ENCODE assay signal across 25 cellular contexts in the genomic region with DNA sequence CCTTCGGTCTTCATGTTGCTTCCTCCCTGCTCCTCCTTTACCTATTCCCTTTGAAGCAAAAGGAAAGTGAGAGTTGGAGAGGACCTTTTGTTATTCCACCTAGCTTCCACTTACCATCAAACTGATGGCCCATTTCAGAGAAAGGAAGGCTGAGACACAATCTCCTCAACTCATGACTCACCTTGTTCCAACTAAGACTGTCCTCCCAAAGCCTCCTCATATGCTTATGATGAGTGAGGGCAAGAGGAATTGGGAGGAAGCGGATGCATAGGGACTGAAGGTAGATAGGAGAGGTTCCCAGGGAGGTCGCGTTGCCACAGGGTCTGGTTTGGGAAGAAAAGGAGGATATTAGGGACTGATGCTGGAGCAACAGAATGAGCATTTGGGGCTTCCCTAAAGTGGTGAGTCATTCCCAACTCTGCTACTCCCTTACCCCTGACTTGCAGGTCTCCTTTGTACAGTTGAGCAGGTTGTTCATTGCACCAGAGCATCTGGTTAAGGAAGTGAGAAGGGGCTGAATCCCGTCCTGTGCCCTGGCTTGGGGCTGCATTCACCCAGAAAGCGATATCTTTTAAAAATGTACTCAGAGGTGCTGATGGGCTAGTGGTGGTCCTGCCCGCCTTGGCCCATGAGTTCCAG. TPM values are rescaled to one million over a fixed set of nuclear protein-coding genes. Genes with fewer than 3 reads are reported as not detected.
DNase-seq lines count a peak whose midpoint lies in the region; ATAC-seq and TF ChIP-seq lines count a peak whose summit lies in the region.
"Had no signal": no experiment of that assay in that cellular context is flagged by ENCODE, and none has a peak within 500 bp of the region (broad histone marks: within the 10 kb centered on the region; RNA-seq: fewer than 3 reads in every experiment).

No MANE protein-coding gene starts in this region.

- TF ChIP-seq CTCF in OCI-LY3 (IDR thresholded peaks at IDR 0.05; ENCODE audit: low read depth, low read length) = no peak

- H3K4me1 ChIP-seq in OCI-LY3 (ENCODE audit: low read length) = peaks cover 15% of the 10 kb centered on the region
- H3K4me1 ChIP-seq: adrenal gland, BE2C had no signal

- no peak overlapping the region for H3K27ac Mint-ChIP-seq in activated T-cell treated with anti-CD3 and anti-CD28 coated beads, Interleukin-2, amount 50 U/mL, for 72 hours
- H3K27ac Mint-ChIP-seq in effector memory CD8-positive, alpha-beta T cell = peak overlapping the region; percentile 11 to 21
- no peak overlapping the region for H3K27ac Mint-ChIP-seq in stimulated activated naive B cell treated with anti-CD40 and anti-IgM and Interleukin-4, amounts not matched to agents 10 μg/mL and 1 μg/mL and 100 μg/mL, for 72 hours
- H3K27ac Mint-ChIP-seq: activated CD8-positive, alpha-beta memory T cell treated with anti-CD3 and anti-CD28 coated beads, Interleukin-2, amount 10 ng/mL, durations not matched to agents 7 days and 5 days had no signal

- H3K36me3 ChIP-seq in OCI-LY3 (replicated peaks; ENCODE audit: low read depth, low read length) (no peaks in the 10 kb centered on the region), MG63 (no peaks in the 10 kb centered on the region)
- H3K36me3 ChIP-seq: adrenal gland, BE2C, brain microvascular endothelial cell, heart left ventricle, spleen had no signal

- H3K27ac ChIP-seq in OCI-LY3 (ENCODE audit: low read length) = no peak overlapping the region
- H3K27ac ChIP-seq: adrenal gland, brain microvascular endothelial cell, GM23248, heart left ventricle, spleen had no signal

- no peaks in the 10 kb centered on the region for H4K20me1 ChIP-seq in OCI-LY3 (ENCODE audit: insufficient read depth, low read length)

- H3K9ac ChIP-seq in OCI-LY3 (ENCODE audit: low read length) = no peak overlapping the region
- H3K9ac ChIP-seq: GM23248 had no signal

- no peak overlapping the region for H3K4me3 Mint-ChIP-seq in activated T-cell treated with anti-CD3 and anti-CD28 coated beads, Interleukin-2, amount 50 U/mL, for 72 hours
- no peak overlapping the region for H3K4me3 Mint-ChIP-seq in activated T-cell treated with anti-CD3 and anti-CD28 coated beads, Interleukin-2, amount 50 U/mL, for 4 hours
- no peak overlapping the region for H3K4me3 Mint-ChIP-seq in effector memory CD8-positive, alpha-beta T cell
- no peak overlapping the region for H3K4me3 Mint-ChIP-seq in stimulated activated naive B cell treated with anti-CD40 and anti-IgM and Interleukin-4, amounts not matched to agents 10 μg/mL and 1 μg/mL and 100 μg/mL, for 72 hours
- H3K4me3 Mint-ChIP-seq: activated CD8-positive, alpha-beta memory T cell treated with anti-CD3 and anti-CD28 coated beads, Interleukin-2, amount 10 ng/mL, durations not matched to agents 7 days and 5 days; naive thymus-derived CD8-positive, alpha-beta T cell had no signal

- no peak overlapping the region for H3K4me3 ChIP-seq in OCI-LY3 (ENCODE audit: low read length)
- no peak overlapping the region for H3K4me3 ChIP-seq in MG63
- H3K4me3 ChIP-seq: adrenal gland, GM23248, heart left ventricle, spleen had no signal

- H3K4me2 ChIP-seq in OCI-LY3 (ENCODE audit: low read length) = peak overlapping the region; percentile 1; the same call in 1 of the 2 replicates

- H3K9me3 ChIP-seq in OCI-LY3 (ENCODE audit: insufficient read depth, low read length) (no peaks in the 10 kb centered on the region), MG63 (no peaks in the 10 kb centered on the region)
- H3K9me3 ChIP-seq: adrenal gland, BE2C, heart left ventricle, spleen had no signal

- peak; percentile 31 to 35 for ATAC-seq in activated T-cell treated with anti-CD3 and anti-CD28 coated beads, Interleukin-2, amount 50 U/mL, for 72 hours (replicated peaks in 1 of 2)
- ATAC-seq in activated T-cell treated with anti-CD3 and anti-CD28 coated beads, Interleukin-2, amount 50 U/mL, for 4 hours = no peak
- no peak for ATAC-seq in effector memory CD8-positive, alpha-beta T cell (replicated peaks)
- peak; percentile 70 to 86 for ATAC-seq in stimulated activated naive B cell treated with anti-CD40 and anti-IgM and Interleukin-4, amounts not matched to agents 10 μg/mL and 1 μg/mL and 100 μg/mL, for 72 hours (replicated peaks)
- ATAC-seq in GM21367 (IDR thresholded peaks at IDR 0.05; ENCODE audit: unreplicated experiment) (no peak), left colon (no peak)
- ATAC-seq: heart left ventricle; left lobe of liver; naive thymus-derived CD8-positive, alpha-beta T cell; Right ventricle myocardium inferior had no signal

- intact Hi-C loops in left colon (cut with DNase I, micrococcal nuclease) = no loop called here

- peaks cover 28% of the 10 kb centered on the region for H3K27me3 ChIP-seq in OCI-LY3 (ENCODE audit: low read depth, low read length)
- H3K27me3 ChIP-seq in MG63 = no peaks in the 10 kb centered on the region
- H3K27me3 ChIP-seq: adrenal gland, BE2C, spleen had no signal

- no peak for DNase-seq in activated T-cell treated with anti-CD3 and anti-CD28 coated beads, Interleukin-2, amount 50 U/mL, for 72 hours
- DNase-seq in activated T-cell treated with anti-CD3 and anti-CD28 coated beads, Interleukin-2, amount 50 U/mL, for 4 hours = no peak
- no peak for DNase-seq in effector memory CD8-positive, alpha-beta T cell
- DNase-seq in stimulated activated naive B cell treated with anti-CD40 and anti-IgM and Interleukin-4, amounts not matched to agents 10 μg/mL and 1 μg/mL and 100 μg/mL, for 72 hours = no peak
- no peak for DNase-seq in MG63
- DNase-seq in left colon = no peak
- DNase-seq: activated CD8-positive, alpha-beta memory T cell treated with anti-CD3 and anti-CD28 coated beads, Interleukin-2, amount 10 ng/mL, durations not matched to agents 7 days and 5 days; adrenal gland; BE2C; brain microvascular endothelial cell; cortex of kidney; GM23248; heart left ventricle; naive thymus-derived CD8-positive, alpha-beta T cell; NCI-H146; NCI-H2171; NCI-H526 treated with DMSO at 0.1 percent for 48 hours; retina; spleen; stimulated activated CD4-positive, alpha-beta T cell treated with anti-CD3 and anti-CD28 coated beads, Interleukin-4, amount 100 ng/mL, for 1 hour had no signal

- H3K79me2 ChIP-seq in OCI-LY3 (ENCODE audit: low read length) = no peaks in the 10 kb centered on the region

- H3K4me1 Mint-ChIP-seq in activated T-cell treated with anti-CD3 and anti-CD28 coated beads, Interleukin-2, amount 50 U/mL, for 72 hours (ENCODE audit: low read depth) = peaks cover 21% of the 10 kb centered on the region
- peaks cover 10% of the 10 kb centered on the region for H3K4me1 Mint-ChIP-seq in activated T-cell treated with anti-CD3 and anti-CD28 coated beads, Interleukin-2, amount 50 U/mL, for 4 hours (ENCODE audit: low read depth)
- peaks cover 7 to 31% of the 10 kb centered on the region in 2 donors for H3K4me1 Mint-ChIP-seq in effector memory CD8-positive, alpha-beta T cell (ENCODE audit: low read depth in 2 of 2)
- H3K4me1 Mint-ChIP-seq in stimulated activated naive B cell treated with anti-CD40 and anti-IgM and Interleukin-4, amounts not matched to agents 10 μg/mL and 1 μg/mL and 100 μg/mL, for 72 hours = peaks cover 13 to 22% of the 10 kb centered on the region in 2 donors

- H3K36me3 Mint-ChIP-seq in activated T-cell treated with anti-CD3 and anti-CD28 coated beads, Interleukin-2, amount 50 U/mL, for 72 hours (ENCODE audit: insufficient read depth in 2 of 2) = no peaks in the 10 kb centered on the region
- no peaks in the 10 kb centered on the region for H3K36me3 Mint-ChIP-seq in activated T-cell treated with anti-CD3 and anti-CD28 coated beads, Interleukin-2, amount 50 U/mL, for 4 hours (ENCODE audit: insufficient read depth)
- peaks cover 10% of the 10 kb centered on the region for H3K36me3 Mint-ChIP-seq in effector memory CD8-positive, alpha-beta T cell (ENCODE audit: insufficient read depth)
- H3K36me3 Mint-ChIP-seq in stimulated activated naive B cell treated with anti-CD40 and anti-IgM and Interleukin-4, amounts not matched to agents 10 μg/mL and 1 μg/mL and 100 μg/mL, for 72 hours = no peaks in the 10 kb centered on the region
- H3K36me3 Mint-ChIP-seq: activated CD8-positive, alpha-beta memory T cell treated with anti-CD3 and anti-CD28 coated beads, Interleukin-2, amount 10 ng/mL, durations not matched to agents 7 days and 5 days; naive thymus-derived CD8-positive, alpha-beta T cell had no signal

- H3K27me3 Mint-ChIP-seq in activated T-cell treated with anti-CD3 and anti-CD28 coated beads, Interleukin-2, amount 50 U/mL, for 72 hours (ENCODE audit: low read depth) = no peaks in the 10 kb centered on the region
- H3K27me3 Mint-ChIP-seq in activated T-cell treated with anti-CD3 and anti-CD28 coated beads, Interleukin-2, amount 50 U/mL, for 4 hours (ENCODE audit: low read depth) = no peaks in the 10 kb centered on the region
- peaks cover 0 to 23% of the 10 kb centered on the region in 2 donors for H3K27me3 Mint-ChIP-seq in effector memory CD8-positive, alpha-beta T cell
- peaks cover 4 to 12% of the 10 kb centered on the region in 2 donors for H3K27me3 Mint-ChIP-seq in stimulated activated naive B cell treated with anti-CD40 and anti-IgM and Interleukin-4, amounts not matched to agents 10 μg/mL and 1 μg/mL and 100 μg/mL, for 72 hours

- H2AFZ ChIP-seq in OCI-LY3 (ENCODE audit: low read depth, low read length) = no peak overlapping the region
- H2AFZ ChIP-seq: GM23248 had no signal

- H3K9me3 Mint-ChIP-seq in activated T-cell treated with anti-CD3 and anti-CD28 coated beads, Interleukin-2, amount 50 U/mL, for 72 hours = no peaks in the 10 kb centered on the region
- H3K9me3 Mint-ChIP-seq in activated T-cell treated with anti-CD3 and anti-CD28 coated beads, Interleukin-2, amount 50 U/mL, for 4 hours = no peaks in the 10 kb centered on the region
- H3K9me3 Mint-ChIP-seq in effector memory CD8-positive, alpha-beta T cell = no peaks in the 10 kb centered on the region
- H3K9me3 Mint-ChIP-seq in stimulated activated naive B cell treated with anti-CD40 and anti-IgM and Interleukin-4, amounts not matched to agents 10 μg/mL and 1 μg/mL and 100 μg/mL, for 72 hours = no peaks in the 10 kb centered on the region
- H3K9me3 Mint-ChIP-seq: naive thymus-derived CD8-positive, alpha-beta T cell had no signal

RNA-seq across cellular contexts. Expression of gene LGR6, which starts 35.0 kb away (rescaled TPM):
- under 1 TPM; 0.22 to 0.69 TPM for total RNA-seq in activated T-cell treated with anti-CD3 and anti-CD28 coated beads, Interleukin-2, amount 50 U/mL, for 72 hours
- total RNA-seq in activated T-cell treated with anti-CD3 and anti-CD28 coated beads, Interleukin-2, amount 50 U/mL, for 4 hours = under 1 TPM in 2 of 3 donors, not detected in 1; 0.08 to 0.21 TPM
- not detected in 2 replicates for total RNA-seq in MG63 (2014; rRNA removed; shearing (Covaris generic); ENCODE audit: low replicate concordance)
- total RNA-seq in left colon = 1 to 10 TPM; 1.1 to 1.9 TPM
- total RNA-seq: A673, GM23248 had no signal

Comparison
In these comparisons a context has a peak if more than half of its experiments do, and no peak if none do; other contexts are left out.
1. ATAC-seq: peak in activated T-cell treated with anti-CD3 and anti-CD28 coated beads, Interleukin-2, amount 50 U/mL, for 72 hours (2 of 2) and stimulated activated naive B cell treated with anti-CD40 and anti-IgM and Interleukin-4, amounts not matched to agents 10 μg/mL and 1 μg/mL and 100 μg/mL, for 72 hours (2 of 2); none in activated T-cell treated with anti-CD3 and anti-CD28 coated beads, Interleukin-2, amount 50 U/mL, for 4 hours (0 of 2), effector memory CD8-positive, alpha-beta T cell (single experiment), GM21367 (single experiment) and left colon (single experiment).
2. H3K27ac Mint-ChIP-seq: peak in effector memory CD8-positive, alpha-beta T cell (2 of 2); none in activated T-cell treated with anti-CD3 and anti-CD28 coated beads, Interleukin-2, amount 50 U/mL, for 72 hours (single experiment) and stimulated activated naive B cell treated with anti-CD40 and anti-IgM and Interleukin-4, amounts not matched to agents 10 μg/mL and 1 μg/mL and 100 μg/mL, for 72 hours (single experiment).